Comparison of ENCODE assay signal across 23 cellular contexts in genomic region chr20:4272225-4272624, GRCh38. TPM values are rescaled to one million over a fixed set of nuclear protein-coding genes. Genes with fewer than 3 reads are reported as not detected.
DNase-seq lines count a peak whose midpoint lies in the region; ATAC-seq and TF ChIP-seq lines count a peak whose summit lies in the region.
"Had no signal": no experiment of that assay in that cellular context is flagged by ENCODE, and none has a peak within 500 bp of the region (broad histone marks: within the 10 kb centered on the region; RNA-seq: fewer than 3 reads in every experiment).

No MANE protein-coding gene starts in this region.

- H4K20me1 ChIP-seq in Karpas-422 (ENCODE audit: insufficient read depth, low read depth, low read length) = no peaks in the 10 kb centered on the region
- H4K20me1 ChIP-seq: BLaER1 had no signal

- H3K9me3 ChIP-seq in RWPE2 (ENCODE audit: severe bottlenecking) = no peaks in the 10 kb centered on the region
- H3K9me3 ChIP-seq in Karpas-422 (ENCODE audit: low read length) = no peaks in the 10 kb centered on the region
- H3K9me3 ChIP-seq: BLaER1, SJSA1 had no signal

- intact Hi-C loops in Right ventricle myocardium inferior (cut with DNase I) = no loop called here

- H3K36me3 ChIP-seq in RWPE2 (ENCODE audit: low read depth) = no peaks in the 10 kb centered on the region
- no peaks in the 10 kb centered on the region for H3K36me3 ChIP-seq in Karpas-422 (ENCODE audit: insufficient read depth, low read length)
- H3K36me3 ChIP-seq: BLaER1, SJSA1 had no signal

- H3K4me2 ChIP-seq in Karpas-422 (ENCODE audit: low read depth, low read length, poor library complexity, severe bottlenecking) = no peak overlapping the region
- H3K4me2 ChIP-seq: BLaER1, KMS-11 had no signal

- H3K9me2 ChIP-seq in Karpas-422 (replicated peaks; ENCODE audit: insufficient read depth, low read length) = no peaks in the 10 kb centered on the region

- no peaks in the 10 kb centered on the region for H3K27me3 ChIP-seq in RWPE2 (ENCODE audit: insufficient read depth, poor library complexity, severe bottlenecking)
- H3K27me3 ChIP-seq in Karpas-422 (ENCODE audit: low read length) = no peaks in the 10 kb centered on the region
- H3K27me3 ChIP-seq: BLaER1, SJSA1 had no signal

- no peak overlapping the region for H2AFZ ChIP-seq in Karpas-422 (ENCODE audit: low read length)

- DNase-seq in EH (ENCODE audit: low read depth) (peak; percentile 48), RWPE2 (ENCODE audit: low spot score) (peak; percentile 5), epithelial cell of prostate (ENCODE audit: low read depth, low spot score) (no peak), iris pigment epithelial cell (ENCODE audit: low read depth) (peak; percentile 19), Right ventricle myocardium inferior (ENCODE audit: missing footprints) (no peak), Karpas-422 (no peak), SHP77 (lab: John Stamatoyannopoulos, UW) (no peak), kidney glomerular epithelial cell (lab: John Stamatoyannopoulos, UW) (no peak)
- DNase-seq: Calu3; CD8-positive, alpha-beta T cell; DMS53; NCI-H1105 treated with DMSO at 0.1 percent for 48 hours; NCI-H187; NCI-H2107; NCI-H2227 treated with DMSO at 0.1 percent for 48 hours; NCI-H524; NCI-H82; OCI-M1; RPMI8226 had no signal

- ATAC-seq in RWPE2 (ENCODE audit: low read depth) (no peak), Right ventricle myocardium inferior (no peak)
- ATAC-seq: CD8-positive, alpha-beta T cell; HepG2 had no signal

- H3K9ac ChIP-seq in Karpas-422 (ENCODE audit: low read length) = no peak overlapping the region
- H3K9ac ChIP-seq: BLaER1, KMS-11 had no signal

- no peak overlapping the region for H3K27ac ChIP-seq in RWPE2 (ENCODE audit: poor library complexity, severe bottlenecking)
- H3K27ac ChIP-seq in epithelial cell of prostate = peak overlapping the region; percentile 17
- H3K27ac ChIP-seq in Karpas-422 (ENCODE audit: low read length) = no peak overlapping the region
- H3K27ac ChIP-seq: BLaER1, KMS-11, SJSA1 had no signal

- no peaks in the 10 kb centered on the region for H3K79me2 ChIP-seq in Karpas-422 (ENCODE audit: low read length)

- no peak for TF ChIP-seq CTCF in RWPE2 (IDR thresholded peaks at IDR 0.05; ENCODE audit: poor library complexity, severe bottlenecking)

- H3K4me3 ChIP-seq in RWPE2 (ENCODE audit: severe bottlenecking) = no peak overlapping the region
- no peak overlapping the region for H3K4me3 ChIP-seq in Karpas-422 (ENCODE audit: low read length)
- H3K4me3 ChIP-seq: BLaER1, SJSA1 had no signal

- no peaks in the 10 kb centered on the region for H3K4me1 ChIP-seq in RWPE2 (ENCODE audit: insufficient read depth, poor library complexity, severe bottlenecking)
- H3K4me1 ChIP-seq in Karpas-422 (ENCODE audit: low read length) = no peaks in the 10 kb centered on the region
- H3K4me1 ChIP-seq: SJSA1 had no signal

RNA-seq across cellular contexts. Expression of gene ADRA1D, which starts 23.1 kb away (rescaled TPM):
- total RNA-seq in Right ventricle myocardium inferior = 0.16 TPM
- not detected in 2 replicates for total RNA-seq in Karpas-422 (2014; rRNA removed; shearing (Covaris generic); ENCODE audit: low replicate concordance)
- total RNA-seq: Calu3; CD8-positive, alpha-beta T cell; SJSA1 had no signal

Comparison
In these comparisons a context has a peak if more than half of its experiments do, and no peak if none do; other contexts are left out.
1. DNase-seq: peak in EH (single experiment), RWPE2 (single experiment) and iris pigment epithelial cell (single experiment); none in epithelial cell of prostate (single experiment), Right ventricle myocardium inferior (single experiment), Karpas-422 (single experiment), SHP77 (0 of 2) and kidney glomerular epithelial cell (single experiment).